Comparison of ENCODE assay signal across 9 cellular contexts in genomic region chr5:83471405-83472212, GRCh38. TPM values are rescaled to one million over a fixed set of nuclear protein-coding genes. Genes with fewer than 3 reads are reported as not detected.
DNase-seq lines count a peak whose midpoint lies in the region; ATAC-seq, FAIRE-seq and TF ChIP-seq lines count a peak whose summit lies in the region.
"Had no signal": no experiment of that assay in that cellular context is flagged by ENCODE, and none has a peak within 500 bp of the region (broad histone marks: within the 10 kb centered on the region; RNA-seq: fewer than 3 reads in every experiment).

Gene VCAN, plus strand, starts transcription at chr5:83471744. Its CDS starts 11,775 bp downstream, at chr5:83483519.

- no peak for ATAC-seq in stimulated activated naive CD8-positive, alpha-beta T cell treated with anti-CD3 and anti-CD28 coated beads, Interleukin-15, Interleukin-2, amounts not matched to agents 100 U/mL and 50 U/mL, for 24 hours

- no peaks in the 10 kb centered on the region for H3K9me3 ChIP-seq in small intestine (ENCODE audit: control insufficient read depth, low read depth)

- peaks cover 0 to 3% of the 10 kb centered on the region in 2 donors for H3K4me1 ChIP-seq in small intestine (ENCODE audit: control insufficient read depth in 2 of 2, insufficient read depth in 1 of 2, low read depth in 1 of 2, low read length in 1 of 2)
- H3K4me1 ChIP-seq: BLaER1 treated with 17β-estradiol and CSF1 and Interleukin-3, amounts not matched to agents 10 nM and 100 nM had no signal

- peak within 1 kb of the TSS in 1 of 2 donors; percentile 36 for H3K4me3 ChIP-seq in small intestine (ENCODE audit: low read depth in 1 of 2, low read length in 2 of 2)
- H3K4me3 ChIP-seq: BLaER1 treated with 17β-estradiol and CSF1 and Interleukin-3, amounts not matched to agents 10 nM and 100 nM had no signal

- DNase-seq in NCI-H1436 (lab: John Stamatoyannopoulos, UW) = peak; percentile 31
- DNase-seq in NCI-H1436 treated with DMSO at 0.1 percent for 48 hours (lab: John Stamatoyannopoulos, UW) = no peak
- peak; percentile 72 for DNase-seq in dedifferentiated amniotic fluid mesenchymal stem cell (ENCODE audit: extremely low spot score)
- DNase-seq in stimulated activated naive CD8-positive, alpha-beta T cell treated with anti-CD3 and anti-CD28 coated beads, Interleukin-15, Interleukin-2, amounts not matched to agents 100 U/mL and 50 U/mL, for 24 hours = peak; percentile 5
- DNase-seq in small intestine = no peak
- DNase-seq in NCI-H774 (lab: John Stamatoyannopoulos, UW) = no peak

- H3K27ac ChIP-seq in layer of hippocampus (ENCODE audit: low read depth, low read length) (peak within 1 kb of the TSS; percentile 46), small intestine (ENCODE audit: low read depth in 1 of 2, low read length in 1 of 2) (peak within 1 kb of the TSS in 1 of 2 donors; percentile 71)
- H3K27ac ChIP-seq: BLaER1 treated with 17β-estradiol and CSF1 and Interleukin-3, amounts not matched to agents 10 nM and 100 nM had no signal

- FAIRE-seq in small intestine (lab: Jason Lieb, UNC) = no peak

- WGBS in small intestine, 3 donors = 2 to 5% (median 4%) methylated on average over 42 to 43 of the region's 43 CpGs

- no peaks in the 10 kb centered on the region for H3K27me3 ChIP-seq in layer of hippocampus (ENCODE audit: control insufficient read depth, insufficient read depth, low read length)
- H3K27me3 ChIP-seq in small intestine (ENCODE audit: control insufficient read depth in 2 of 2, insufficient read depth in 2 of 2, low read length in 2 of 2) = peaks cover 0 to 16% of the 10 kb centered on the region in 2 donors

- no peaks in the 10 kb centered on the region for H3K36me3 ChIP-seq in small intestine (ENCODE audit: control insufficient read depth in 2 of 2, insufficient read depth in 2 of 2, low read length in 2 of 2)
- H3K36me3 ChIP-seq: BLaER1 treated with 17β-estradiol and CSF1 and Interleukin-3, amounts not matched to agents 10 nM and 100 nM had no signal

TF ChIP-seq in PFSK-1, 5 proteins besides CTCF, POLR2A, EP300 and RAD21:
- TF ChIP-seq POLR2AphosphoS5 (IDR thresholded peaks at IDR 0.05; ENCODE audit: low read depth, low read length) (peak; percentile 98), TAF1 (IDR thresholded peaks at IDR 0.05; ENCODE audit: borderline replicate concordance, insufficient read depth, low read length) (peak; percentile 92), FOXP2 (optimal IDR thresholded peaks at IDR 0.05; ENCODE audit: borderline replicate concordance, extremely low read depth, extremely low read length, insufficient read depth) (no peak), SIN3A (IDR thresholded peaks at IDR 0.05; ENCODE audit: borderline replicate concordance, insufficient read depth, low read length) (no peak)
- TF ChIP-seq, protein P1, sequence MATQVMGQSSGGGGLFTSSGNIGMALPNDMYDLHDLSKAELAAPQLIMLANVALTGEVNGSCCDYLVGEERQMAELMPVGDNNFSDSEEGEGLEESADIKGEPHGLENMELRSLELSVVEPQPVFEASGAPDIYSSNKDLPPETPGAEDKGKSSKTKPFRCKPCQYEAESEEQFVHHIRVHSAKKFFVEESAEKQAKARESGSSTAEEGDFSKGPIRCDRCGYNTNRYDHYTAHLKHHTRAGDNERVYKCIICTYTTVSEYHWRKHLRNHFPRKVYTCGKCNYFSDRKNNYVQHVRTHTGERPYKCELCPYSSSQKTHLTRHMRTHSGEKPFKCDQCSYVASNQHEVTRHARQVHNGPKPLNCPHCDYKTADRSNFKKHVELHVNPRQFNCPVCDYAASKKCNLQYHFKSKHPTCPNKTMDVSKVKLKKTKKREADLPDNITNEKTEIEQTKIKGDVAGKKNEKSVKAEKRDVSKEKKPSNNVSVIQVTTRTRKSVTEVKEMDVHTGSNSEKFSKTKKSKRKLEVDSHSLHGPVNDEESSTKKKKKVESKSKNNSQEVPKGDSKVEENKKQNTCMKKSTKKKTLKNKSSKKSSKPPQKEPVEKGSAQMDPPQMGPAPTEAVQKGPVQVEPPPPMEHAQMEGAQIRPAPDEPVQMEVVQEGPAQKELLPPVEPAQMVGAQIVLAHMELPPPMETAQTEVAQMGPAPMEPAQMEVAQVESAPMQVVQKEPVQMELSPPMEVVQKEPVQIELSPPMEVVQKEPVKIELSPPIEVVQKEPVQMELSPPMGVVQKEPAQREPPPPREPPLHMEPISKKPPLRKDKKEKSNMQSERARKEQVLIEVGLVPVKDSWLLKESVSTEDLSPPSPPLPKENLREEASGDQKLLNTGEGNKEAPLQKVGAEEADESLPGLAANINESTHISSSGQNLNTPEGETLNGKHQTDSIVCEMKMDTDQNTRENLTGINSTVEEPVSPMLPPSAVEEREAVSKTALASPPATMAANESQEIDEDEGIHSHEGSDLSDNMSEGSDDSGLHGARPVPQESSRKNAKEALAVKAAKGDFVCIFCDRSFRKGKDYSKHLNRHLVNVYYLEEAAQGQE (IDR thresholded peaks at IDR 0.05; ENCODE audit: insufficient read depth in 1 of 2, low read depth in 2 of 2, low read length in 2 of 2) = no peak

RNA-seq across cellular contexts. Expression of gene VCAN, which starts in this region (rescaled TPM):
- 155 TPM for polyA plus RNA-seq in PFSK-1 (2012; ENCODE audit: insufficient read length, low read depth)
- polyA plus RNA-seq in small intestine = 1 to 10 TPM in 1 of 3 donors, under 1 TPM in 2; 0.67 to 3.3 (median 0.81) TPM

Comparison
In these comparisons a context has a peak if more than half of its experiments do, and no peak if none do; other contexts are left out.
1. DNase-seq: peak in NCI-H1436 (single experiment), dedifferentiated amniotic fluid mesenchymal stem cell (single experiment) and stimulated activated naive CD8-positive, alpha-beta T cell treated with anti-CD3 and anti-CD28 coated beads, Interleukin-15, Interleukin-2, amounts not matched to agents 100 U/mL and 50 U/mL, for 24 hours (single experiment); none in NCI-H1436 treated with DMSO at 0.1 percent for 48 hours (single experiment), small intestine (single experiment) and NCI-H774 (single experiment).